ENCODE assay signal across 8 cellular contexts in the genomic region with DNA sequence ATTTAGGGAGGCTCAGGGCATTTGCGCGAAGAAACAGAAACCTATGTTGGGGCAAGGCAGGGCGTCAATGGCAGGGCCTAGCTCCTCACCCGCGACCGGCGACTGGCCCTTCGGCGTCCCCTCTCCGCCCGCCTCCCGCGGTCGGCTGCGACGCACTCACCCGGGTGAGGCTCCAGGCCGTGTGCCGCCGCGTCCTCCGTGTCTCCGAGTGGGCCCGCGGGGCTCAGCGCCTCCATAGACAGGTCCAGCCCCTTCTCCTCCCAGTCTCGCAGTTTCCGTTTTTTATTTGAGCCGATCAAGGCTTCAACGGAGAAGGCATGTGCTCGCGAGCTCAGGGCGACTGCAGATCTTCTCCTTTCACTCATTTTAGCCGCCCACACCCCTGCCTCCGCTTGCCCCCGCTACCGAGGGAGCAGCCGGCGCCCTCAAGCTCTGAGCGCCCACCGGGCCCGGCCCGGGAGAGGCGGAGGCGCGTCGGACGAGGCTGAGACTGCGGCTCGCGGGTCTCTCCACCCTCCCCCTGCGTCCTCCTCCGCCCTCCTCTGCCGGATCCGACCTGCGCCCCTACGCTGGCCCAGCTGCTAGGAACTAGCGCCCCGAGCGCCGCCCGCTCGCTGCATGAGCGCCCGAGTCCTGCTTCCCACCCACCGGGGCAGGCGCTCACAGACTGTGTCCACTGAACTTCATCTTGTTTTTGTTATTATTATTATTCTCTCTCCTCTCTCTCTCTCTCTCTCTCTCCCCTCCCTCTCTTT. TPM values are rescaled to one million over a fixed set of nuclear protein-coding genes. Genes with fewer than 3 reads are reported as not detected.
A peak's percentile ranks its signal among the peaks of the same experiment; 100 is the strongest.
DNase-seq lines count a peak whose midpoint lies in the region; ATAC-seq and TF ChIP-seq lines count a peak whose summit lies in the region.

No MANE protein-coding gene starts in this region.

- peak overlapping the region; percentile 74 for H3K4me3 ChIP-seq in AG09309 (ENCODE audit: control insufficient read depth, low read depth, low read length)

- peaks cover 100% of the 10 kb centered on the region for H3K27me3 Mint-ChIP-seq in central memory CD8-positive, alpha-beta T cell
- peaks cover 100% of the 10 kb centered on the region for H3K27me3 Mint-ChIP-seq in mesothelial cell of epicardium (ENCODE audit: low read depth)

- H3K4me3 Mint-ChIP-seq in central memory CD8-positive, alpha-beta T cell = peak overlapping the region; percentile 51
- peak overlapping the region; percentile 52 for H3K4me3 Mint-ChIP-seq in mesothelial cell of epicardium

- no peak overlapping the region for H3K27ac Mint-ChIP-seq in central memory CD8-positive, alpha-beta T cell (ENCODE audit: low read depth)
- no peak overlapping the region for H3K27ac Mint-ChIP-seq in mesothelial cell of epicardium

- ATAC-seq in GM19463 (IDR thresholded peaks at IDR 0.05; ENCODE audit: unreplicated experiment) (peak; percentile 36), GM21360 (IDR thresholded peaks at IDR 0.05; ENCODE audit: unreplicated experiment) (no peak), GM18870 (IDR thresholded peaks at IDR 0.05; ENCODE audit: unreplicated experiment) (no peak)
- no peak for ATAC-seq in central memory CD8-positive, alpha-beta T cell (replicated peaks; ENCODE audit: extremely low read depth, poor library complexity, severe bottlenecking)

- H3K4me1 Mint-ChIP-seq in central memory CD8-positive, alpha-beta T cell = no peaks in the 10 kb centered on the region
- H3K4me1 Mint-ChIP-seq in mesothelial cell of epicardium = peaks cover 41% of the 10 kb centered on the region

- peaks cover 9% of the 10 kb centered on the region for H3K36me3 Mint-ChIP-seq in central memory CD8-positive, alpha-beta T cell (ENCODE audit: insufficient read depth)
- peaks cover 2% of the 10 kb centered on the region for H3K36me3 Mint-ChIP-seq in mesothelial cell of epicardium

- no peaks in the 10 kb centered on the region for H3K9me3 Mint-ChIP-seq in central memory CD8-positive, alpha-beta T cell
- H3K9me3 Mint-ChIP-seq in mesothelial cell of epicardium = no peaks in the 10 kb centered on the region

- TF ChIP-seq CTCF in AG09309 (IDR thresholded peaks at IDR 0.05; ENCODE audit: control insufficient read depth, insufficient read depth, low read depth, low read length, missing control alignments) = no peak
- TF ChIP-seq CTCF in mesothelial cell of epicardium (IDR thresholded peaks at IDR 0.05; ENCODE audit: unreplicated experiment) = no peak

- no peak for DNase-seq in AG09309 (ENCODE audit: low read depth)
- no peak for DNase-seq in central memory CD8-positive, alpha-beta T cell (ENCODE audit: low spot score in 2 of 2)
- DNase-seq in mesothelial cell of epicardium (ENCODE audit: low spot score in 2 of 2, unreplicated experiment in 2 of 2) = no peak
- DNase-seq in Ammon's horn (ENCODE audit: low spot score) = no peak
- no peak for DNase-seq in D341Med (ENCODE audit: low spot score)

RNA-seq across cellular contexts. Expression of gene TBX15, which starts 0.5 kb away (rescaled TPM):
- 0.09 TPM in 1 of 3 replicates, not detected in the others for total RNA-seq in mesothelial cell of epicardium
